Comparison of ENCODE assay signal across 9 cellular contexts in the genomic region with DNA sequence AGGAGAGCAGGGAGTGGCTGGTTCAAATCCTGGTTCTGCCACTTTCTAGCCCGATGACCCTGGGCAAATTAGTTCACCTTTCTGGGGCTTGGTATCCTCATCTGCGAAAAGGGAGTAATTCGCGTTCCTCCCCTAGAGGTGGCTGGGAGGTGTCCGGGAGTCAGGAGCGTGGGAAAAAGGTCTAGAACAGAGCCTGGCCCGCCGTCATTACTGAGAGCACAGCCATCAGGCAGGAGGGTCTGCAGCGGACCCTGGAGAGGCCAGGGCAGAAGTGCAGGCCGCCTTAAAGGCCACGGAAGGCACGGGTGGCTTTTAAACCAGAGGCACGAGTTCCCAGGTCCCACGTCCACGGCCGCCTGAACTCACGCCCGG. TPM values are rescaled to one million over a fixed set of nuclear protein-coding genes. Genes with fewer than 3 reads are reported as not detected.
DNase-seq lines count a peak whose midpoint lies in the region; ATAC-seq, FAIRE-seq and TF ChIP-seq lines count a peak whose summit lies in the region.
"Had no signal": no experiment of that assay in that cellular context is flagged by ENCODE, and none has a peak within 500 bp of the region (broad histone marks: within the 10 kb centered on the region; RNA-seq: fewer than 3 reads in every experiment).

No MANE protein-coding gene starts in this region.

- H3K27me3 ChIP-seq in SK-N-SH (ENCODE audit: insufficient read depth) (0 out of 2 replicates have a peak, but pooled peaks cover under 1% of the 10 kb centered on the region), sigmoid colon (peaks cover 14 to 28% (median 24%) of the 10 kb centered on the region in 3 donors)

- peak; percentile 25 for TF ChIP-seq RAD21 in SK-N-SH (IDR thresholded peaks at IDR 0.05; ENCODE audit: low read length)

- DNase-seq in GM12864 (ENCODE audit: low read depth) (no peak), SK-N-SH (peak; percentile 62), fibroblast of pulmonary artery (ENCODE audit: low read depth) (no peak), sigmoid colon (no peak), GM13976 (ENCODE audit: low spot score) (no peak), frontal cortex (ENCODE audit: low spot score in 2 of 2) (no peak)

- intact Hi-C loops in sigmoid colon (cut with DNase I) = loop anchor here (5.0 to 10.0 kb wide), 2 partner anchors 119 to 323 kb away; no protein-coding TSS in a partner anchor

- H3K27ac ChIP-seq in SK-N-SH (ENCODE audit: low read depth in 2 of 2, low read length in 1 of 2) (peak overlapping the region; percentile 24 to 64; a peak in 2 of 4 replicates), sigmoid colon (peak overlapping the region; percentile 70 to 83 (median 80))

- no peak overlapping the region for H2AFZ ChIP-seq in SK-N-SH (ENCODE audit: low read depth)

- TF ChIP-seq EP300 in SK-N-SH (IDR thresholded peaks at IDR 0.05; ENCODE audit: borderline replicate concordance in 1 of 2, low read depth in 1 of 2, low read length in 1 of 2) (no peak), sigmoid colon (IDR thresholded peaks at IDR 0.05) (no peak)

- peaks cover 38% of the 10 kb centered on the region for H4K20me1 ChIP-seq in SK-N-SH (ENCODE audit: insufficient read depth)

- ATAC-seq in HG03280 (IDR thresholded peaks at IDR 0.05; ENCODE audit: unreplicated experiment) = no peak
- ATAC-seq in GM19328 (IDR thresholded peaks at IDR 0.05; ENCODE audit: unreplicated experiment) = no peak

- TF ChIP-seq CTCF in GM12864 (IDR thresholded peaks at IDR 0.05; ENCODE audit: low read depth, low read length, missing control alignments) = no peak
- TF ChIP-seq CTCF in SK-N-SH (IDR thresholded peaks at IDR 0.05) = no peak
- TF ChIP-seq CTCF in fibroblast of pulmonary artery (IDR thresholded peaks at IDR 0.05; ENCODE audit: low read length, missing control alignments) = no peak
- no peak for TF ChIP-seq CTCF in sigmoid colon (IDR thresholded peaks at IDR 0.05)
- no peak for TF ChIP-seq CTCF in GM13976 (IDR thresholded peaks at IDR 0.05; ENCODE audit: borderline replicate concordance, control extremely low read depth, extremely low read depth, insufficient read depth, missing control alignments)

- POLR2A ChIA-PET in SK-N-SH (lab: Yijun Ruan, JAX) = interaction anchor here (0.6 to 3.4 kb wide), 6 partner anchors 18 to 51 kb away, joined by 3 to 19 read pairs (median 6); no protein-coding TSS in a partner anchor

- WGBS in SK-N-SH (ENCODE audit: low lambda C conversion rate) = 1% methylated on average over 9 of the region's 18 CpGs
- WGBS in sigmoid colon, 2 donors = 2 to 6% methylated on average over 18 of the region's 18 CpGs

- peak overlapping the region; percentile 83 for H3K4me2 ChIP-seq in SK-N-SH

- FAIRE-seq in frontal cortex (lab: Jason Lieb, UNC) = no peak
- FAIRE-seq: urothelium cell line had no signal

- H3K79me2 ChIP-seq in SK-N-SH (ENCODE audit: insufficient read depth) = peaks cover 40% of the 10 kb centered on the region

- H3K9me3 ChIP-seq in SK-N-SH (no peaks in the 10 kb centered on the region), sigmoid colon (no peaks in the 10 kb centered on the region)

- H3K9ac ChIP-seq in SK-N-SH = peak overlapping the region; percentile 76

- H3F3A ChIP-seq in SK-N-SH (replicated peaks; ENCODE audit: insufficient read depth) = no peaks in the 10 kb centered on the region

- H3K9me2 ChIP-seq in SK-N-SH = no peaks in the 10 kb centered on the region

- CTCF ChIA-PET in SK-N-SH (lab: Yijun Ruan, JAX) = interaction anchor here (0.8 to 5.2 kb wide), 6 partner anchors 13 to 351 kb away, joined by 3 to 25 read pairs (median 4); no protein-coding TSS in a partner anchor

- TF ChIP-seq POLR2A in sigmoid colon (IDR thresholded peaks at IDR 0.05) = no peak

- H3K4me1 ChIP-seq in SK-N-SH (ENCODE audit: control insufficient read depth in 1 of 2, insufficient read depth in 2 of 2, low read depth in 1 of 2, low read length in 1 of 2) (peaks cover 0 to 39% of the 10 kb centered on the region in 2 experiments; a peak in 3 of 4 replicates), sigmoid colon (peaks cover 0 to 60% (median 58%) of the 10 kb centered on the region in 4 donors)

- H3K4me3 ChIP-seq in GM12864 (ENCODE audit: low read depth, low read length) (peak overlapping the region; percentile 93), SK-N-SH (ENCODE audit: low read depth in 2 of 2, low read length in 1 of 2) (peak overlapping the region; percentile 70 to 93), fibroblast of pulmonary artery (replicated peaks; ENCODE audit: low read depth, low read length) (peak overlapping the region; percentile 86), sigmoid colon (peak overlapping the region; percentile 58 to 96 (median 90))

- H3K36me3 ChIP-seq in SK-N-SH (replicated peaks in 1 of 2; ENCODE audit: control insufficient read depth in 1 of 2, insufficient read depth in 2 of 2, low read length in 1 of 2) (peaks cover 5 to 18% of the 10 kb centered on the region in 2 experiments), sigmoid colon (peaks cover 8 to 13% (median 11%) of the 10 kb centered on the region in 4 donors)

- in situ Hi-C loops in GM13976 (cut with MboI; ENCODE audit: low sequenced_read_pairs, unreplicated experiment) = loop anchor here (25.0 kb wide), 1 partner anchor 113 kb away; a partner anchor contains a TSS

TF ChIP-seq in SK-N-SH, 30 proteins besides CTCF, POLR2A, EP300 and RAD21:
- TF ChIP-seq MXI1 (IDR thresholded peaks at IDR 0.05; ENCODE audit: low read depth, low read length) = 0 out of 2 replicates have a peak, but pooled peaks have one; percentile 26
- TF ChIP-seq FOSL2 (IDR thresholded peaks at IDR 0.05; ENCODE audit: borderline replicate concordance, low read depth) = no peak

RNA-seq across cellular contexts. Expression of a gene that starts 0.9 kb away (rescaled TPM):
- polyA plus RNA-seq in SK-N-SH (2012; rRNA removed) = 15.1 and 16.6 TPM in 2 replicates
- polyA plus RNA-seq in SK-N-SH (2012; cell fraction: cytosol; rRNA removed) = 5.9 and 8.7 TPM in 2 replicates
- 64.1 and 71.4 TPM in 2 replicates for polyA plus RNA-seq in SK-N-SH (2012; cell fraction: nucleus; rRNA removed)
- total RNA-seq in sigmoid colon = 10 to 100 TPM; 23.6 to 37.7 (median 27.9) TPM
- 10 to 100 TPM; 11.4 to 25.4 (median 13.4) TPM for polyA plus RNA-seq in sigmoid colon
- 32.6 TPM for total RNA-seq in frontal cortex

RNA-seq across cellular contexts. Expression of a gene that starts 4.6 kb away (rescaled TPM):
- polyA plus RNA-seq in SK-N-SH (2012; rRNA removed) (0.03 and 0.05 TPM in 2 replicates), sigmoid colon (1 to 10 TPM in 1 of 3 donors, under 1 TPM in 1, not detected in 1; 0.61 to 1.2 TPM)
- polyA plus RNA-seq in SK-N-SH (2012; cell fraction: cytosol; rRNA removed) = 0.06 TPM in 1 of 2 replicates, not detected in the other
- 0.14 and 0.20 TPM in 2 replicates for polyA plus RNA-seq in SK-N-SH (2012; cell fraction: nucleus; rRNA removed)
- total RNA-seq in sigmoid colon (under 1 TPM in 1 of 4 donors, not detected in 3; 0.36 TPM), frontal cortex (41.2 TPM)

RNA-seq across cellular contexts. Expression of a gene that starts 30.7 kb away (rescaled TPM):
- polyA plus RNA-seq in SK-N-SH (2012; rRNA removed) (0.19 and 0.28 TPM in 2 replicates), sigmoid colon (100 to 1,000 TPM in 1 of 3 donors, 10 to 100 TPM in 2; 53.5 to 185 (median 64.7) TPM)
- polyA plus RNA-seq in SK-N-SH (2012; cell fraction: cytosol; rRNA removed) = 0.03 and 0.08 TPM in 2 replicates
- polyA plus RNA-seq in SK-N-SH (2012; cell fraction: nucleus; rRNA removed) = 0.61 and 0.96 TPM in 2 replicates
- total RNA-seq in sigmoid colon (10 to 100 TPM; 37.5 to 73.4 (median 60.4) TPM), frontal cortex (2.4 TPM)

RNA-seq across cellular contexts. Expression of a gene that starts 49.4 kb away (rescaled TPM):
- polyA plus RNA-seq in SK-N-SH (2012; rRNA removed) (0.08 and 0.18 TPM in 2 replicates), sigmoid colon (1 to 10 TPM in 1 of 3 donors, under 1 TPM in 1, not detected in 1; 0.60 to 3.8 TPM)
- 0.06 and 0.16 TPM in 2 replicates for polyA plus RNA-seq in SK-N-SH (2012; cell fraction: cytosol; rRNA removed)
- polyA plus RNA-seq in SK-N-SH (2012; cell fraction: nucleus; rRNA removed) = 0.68 and 0.74 TPM in 2 replicates
- total RNA-seq in sigmoid colon (1 to 10 TPM in 2 of 4 donors, under 1 TPM in 1, not detected in 1; 0.54 to 1.7 (median 1.1) TPM), frontal cortex (9.0 TPM)

Comparison
In these comparisons a context has a peak if more than half of its experiments do, and no peak if none do; other contexts are left out.
1. RNA of a gene that starts 4.6 kb away (total RNA-seq): 41.2 TPM in frontal cortex (single experiment); 0.36 TPM in sigmoid colon; every median in the first group is over 10 times any median in the second.
2. RNA of a gene that starts 30.7 kb away (total RNA-seq): 37.5 to 73.4 TPM in sigmoid colon; 2.4 TPM in frontal cortex (single experiment); every median in the first group is over 10 times any median in the second.
3. Peak in every context shown above with its lines, with median percentiles within 50 percentile points of each other: H3K4me3 ChIP-seq.